1 cellular context compared by ENCODE assay signal in the genomic region with DNA sequence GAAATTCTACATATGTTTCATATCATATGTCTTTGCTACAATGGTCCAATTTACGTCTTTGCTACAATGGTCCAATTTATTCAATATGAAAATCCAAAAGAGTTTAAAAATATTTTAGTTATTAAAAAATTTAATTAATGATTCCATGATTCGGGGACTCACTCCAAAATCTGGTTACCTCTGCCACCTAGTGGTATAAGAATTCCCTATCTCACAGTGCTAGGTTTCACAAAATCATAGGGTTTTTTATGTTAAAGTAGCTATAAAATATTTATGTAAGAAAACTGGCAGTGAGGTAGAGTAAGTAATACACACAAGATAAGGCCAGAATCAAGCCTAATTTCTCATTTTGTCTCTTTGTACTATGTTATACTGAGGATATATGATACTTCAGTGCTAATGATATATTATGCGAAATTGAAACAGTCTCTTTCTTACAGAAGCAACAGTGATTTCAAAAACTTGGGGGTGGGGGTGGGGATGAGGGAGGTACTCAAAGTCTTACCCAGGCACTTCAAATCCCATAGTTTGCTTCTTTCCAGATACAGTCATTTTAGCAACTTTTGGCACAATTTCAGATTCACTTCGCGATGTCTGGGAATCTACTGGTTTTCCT.
TF ChIP-seq lines count a peak whose summit lies in the region.

No MANE protein-coding gene starts in this region.

TF ChIP-seq in liver, 16 proteins besides CTCF, POLR2A, EP300 and RAD21 (continued from another document):
- TF ChIP-seq, protein P1, sequence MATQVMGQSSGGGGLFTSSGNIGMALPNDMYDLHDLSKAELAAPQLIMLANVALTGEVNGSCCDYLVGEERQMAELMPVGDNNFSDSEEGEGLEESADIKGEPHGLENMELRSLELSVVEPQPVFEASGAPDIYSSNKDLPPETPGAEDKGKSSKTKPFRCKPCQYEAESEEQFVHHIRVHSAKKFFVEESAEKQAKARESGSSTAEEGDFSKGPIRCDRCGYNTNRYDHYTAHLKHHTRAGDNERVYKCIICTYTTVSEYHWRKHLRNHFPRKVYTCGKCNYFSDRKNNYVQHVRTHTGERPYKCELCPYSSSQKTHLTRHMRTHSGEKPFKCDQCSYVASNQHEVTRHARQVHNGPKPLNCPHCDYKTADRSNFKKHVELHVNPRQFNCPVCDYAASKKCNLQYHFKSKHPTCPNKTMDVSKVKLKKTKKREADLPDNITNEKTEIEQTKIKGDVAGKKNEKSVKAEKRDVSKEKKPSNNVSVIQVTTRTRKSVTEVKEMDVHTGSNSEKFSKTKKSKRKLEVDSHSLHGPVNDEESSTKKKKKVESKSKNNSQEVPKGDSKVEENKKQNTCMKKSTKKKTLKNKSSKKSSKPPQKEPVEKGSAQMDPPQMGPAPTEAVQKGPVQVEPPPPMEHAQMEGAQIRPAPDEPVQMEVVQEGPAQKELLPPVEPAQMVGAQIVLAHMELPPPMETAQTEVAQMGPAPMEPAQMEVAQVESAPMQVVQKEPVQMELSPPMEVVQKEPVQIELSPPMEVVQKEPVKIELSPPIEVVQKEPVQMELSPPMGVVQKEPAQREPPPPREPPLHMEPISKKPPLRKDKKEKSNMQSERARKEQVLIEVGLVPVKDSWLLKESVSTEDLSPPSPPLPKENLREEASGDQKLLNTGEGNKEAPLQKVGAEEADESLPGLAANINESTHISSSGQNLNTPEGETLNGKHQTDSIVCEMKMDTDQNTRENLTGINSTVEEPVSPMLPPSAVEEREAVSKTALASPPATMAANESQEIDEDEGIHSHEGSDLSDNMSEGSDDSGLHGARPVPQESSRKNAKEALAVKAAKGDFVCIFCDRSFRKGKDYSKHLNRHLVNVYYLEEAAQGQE (IDR thresholded peaks at IDR 0.05), result no peak
- TF ChIP-seq, protein P2, sequence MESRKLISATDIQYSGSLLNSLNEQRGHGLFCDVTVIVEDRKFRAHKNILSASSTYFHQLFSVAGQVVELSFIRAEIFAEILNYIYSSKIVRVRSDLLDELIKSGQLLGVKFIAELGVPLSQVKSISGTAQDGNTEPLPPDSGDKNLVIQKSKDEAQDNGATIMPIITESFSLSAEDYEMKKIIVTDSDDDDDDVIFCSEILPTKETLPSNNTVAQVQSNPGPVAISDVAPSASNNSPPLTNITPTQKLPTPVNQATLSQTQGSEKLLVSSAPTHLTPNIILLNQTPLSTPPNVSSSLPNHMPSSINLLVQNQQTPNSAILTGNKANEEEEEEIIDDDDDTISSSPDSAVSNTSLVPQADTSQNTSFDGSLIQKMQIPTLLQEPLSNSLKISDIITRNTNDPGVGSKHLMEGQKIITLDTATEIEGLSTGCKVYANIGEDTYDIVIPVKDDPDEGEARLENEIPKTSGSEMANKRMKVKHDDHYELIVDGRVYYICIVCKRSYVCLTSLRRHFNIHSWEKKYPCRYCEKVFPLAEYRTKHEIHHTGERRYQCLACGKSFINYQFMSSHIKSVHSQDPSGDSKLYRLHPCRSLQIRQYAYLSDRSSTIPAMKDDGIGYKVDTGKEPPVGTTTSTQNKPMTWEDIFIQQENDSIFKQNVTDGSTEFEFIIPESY (IDR thresholded peaks at IDR 0.05), result no peak
- TF ChIP-seq FOXA1 (IDR thresholded peaks at IDR 0.05), result no peak
- no peak for TF ChIP-seq HNF4G (IDR thresholded peaks at IDR 0.05)
- no peak for TF ChIP-seq YY1 (IDR thresholded peaks at IDR 0.05)
- TF ChIP-seq NR2F2 (IDR thresholded peaks at IDR 0.05), result no peak
- TF ChIP-seq, protein P3, sequence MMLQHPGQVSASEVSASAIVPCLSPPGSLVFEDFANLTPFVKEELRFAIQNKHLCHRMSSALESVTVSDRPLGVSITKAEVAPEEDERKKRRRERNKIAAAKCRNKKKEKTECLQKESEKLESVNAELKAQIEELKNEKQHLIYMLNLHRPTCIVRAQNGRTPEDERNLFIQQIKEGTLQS (IDR thresholded peaks at IDR 0.05), result no peak
- no peak for TF ChIP-seq JUND (IDR thresholded peaks at IDR 0.05)
- no peak for TF ChIP-seq TAF1 (conservative IDR thresholded peaks at IDR 0.05)
- TF ChIP-seq, protein P4, sequence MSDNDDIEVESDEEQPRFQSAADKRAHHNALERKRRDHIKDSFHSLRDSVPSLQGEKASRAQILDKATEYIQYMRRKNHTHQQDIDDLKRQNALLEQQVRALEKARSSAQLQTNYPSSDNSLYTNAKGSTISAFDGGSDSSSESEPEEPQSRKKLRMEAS (IDR thresholded peaks at IDR 0.05), result no peak
- no peak for TF ChIP-seq RXRA (IDR thresholded peaks at IDR 0.05)
- TF ChIP-seq FOXA2 (IDR thresholded peaks at IDR 0.05), result no peak
- TF ChIP-seq EGR1 (IDR thresholded peaks at IDR 0.05; ENCODE audit: low read depth in 2 of 2), result no peak
- no peak for TF ChIP-seq HNF4A (conservative IDR thresholded peaks at IDR 0.05)
